Comparison of ENCODE assay signal across 20 cellular contexts in genomic region chr2:42029639-42030195, GRCh38. TPM values are rescaled to one million over a fixed set of nuclear protein-coding genes. Genes with fewer than 3 reads are reported as not detected.
DNase-seq lines count a peak whose midpoint lies in the region; ATAC-seq and TF ChIP-seq lines count a peak whose summit lies in the region.
"Had no signal": no experiment of that assay in that cellular context is flagged by ENCODE, and none has a peak within 500 bp of the region (broad histone marks: within the 10 kb centered on the region; RNA-seq: fewer than 3 reads in every experiment).

No MANE protein-coding gene starts in this region.

- H4K5ac ChIP-seq in H9 (ENCODE audit: insufficient read length, low read depth, low read length) = no peak overlapping the region

- no peak overlapping the region for H3K4me2 ChIP-seq in H9 (ENCODE audit: insufficient read depth, insufficient read length, low read length)
- H3K4me2 ChIP-seq: KMS-11 had no signal

- H3K36me3 Mint-ChIP-seq in H9 (ENCODE audit: insufficient read depth in 1 of 3, low read depth in 3 of 3) (peaks cover 5 to 8% (median 6%) of the 10 kb centered on the region in 3 experiments; a peak in 6 of 7 replicates), osteocyte (ENCODE audit: unreplicated experiment) (no peaks in the 10 kb centered on the region)
- H3K36me3 Mint-ChIP-seq: natural killer cell; stimulated activated memory B cell treated with anti-CD40 and anti-IgM and Interleukin-4, amounts not matched to agents 10 μg/mL and 1 μg/mL and 100 μg/mL, for 72 hours had no signal

- H2BK15ac ChIP-seq in H9 (ENCODE audit: low read depth, low read length) = no peak overlapping the region

- H3K9me3 ChIP-seq in H9 (ENCODE audit: control insufficient read depth, low read depth, low read length) = no peaks in the 10 kb centered on the region
- H3K9me3 ChIP-seq in iPS-20b (ENCODE audit: insufficient read depth, low read depth, low read length) = no peaks in the 10 kb centered on the region
- H3K9me3 ChIP-seq: colonic mucosa, lower lobe of right lung, transverse colon had no signal

- H3K4ac ChIP-seq in H9 (ENCODE audit: low read depth, low read length) = no peak overlapping the region

- H3K27ac ChIP-seq in H9 (ENCODE audit: insufficient read length, low read depth, low read length) (no peak overlapping the region), iPS-20b (ENCODE audit: low read length) (no peak overlapping the region), temporal lobe (ENCODE audit: low read depth, low read length) (peak overlapping the region; percentile 11)
- H3K27ac ChIP-seq: colonic mucosa, KMS-11, lower lobe of right lung, transverse colon had no signal

- peak overlapping the region; percentile 59 for H3K18ac ChIP-seq in H9 (ENCODE audit: insufficient read length, low read depth, low read length)

- H3K4me3 Mint-ChIP-seq in H9 = no peak overlapping the region
- H3K4me3 Mint-ChIP-seq in osteocyte (ENCODE audit: unreplicated experiment) = no peak overlapping the region
- H3K4me3 Mint-ChIP-seq: activated CD4-positive, alpha-beta T cell treated with anti-CD3 and anti-CD28 coated beads, Interleukin-2, amount 10 ng/mL, durations not matched to agents 7 days and 5 days; natural killer cell; stimulated activated memory B cell treated with anti-CD40 and anti-IgM and Interleukin-4, amounts not matched to agents 10 μg/mL and 1 μg/mL and 100 μg/mL, for 72 hours had no signal

- no CpG with 5 or more reads among the region's 4 CpGs for WGBS in H9 (ENCODE audit: extremely low coverage, insufficient read length, low lambda C conversion rate)

- no peaks in the 10 kb centered on the region for H4K20me1 ChIP-seq in H9 (ENCODE audit: control insufficient read depth, insufficient read depth, insufficient read length)

- H3K27me3 ChIP-seq in H9 (ENCODE audit: insufficient read depth, low read length) = peaks cover 2% of the 10 kb centered on the region; the same call in 1 of the 2 replicates
- H3K27me3 ChIP-seq in iPS-20b (ENCODE audit: insufficient read depth, low read length) = peaks cover 22% of the 10 kb centered on the region
- H3K27me3 ChIP-seq: colonic mucosa, transverse colon had no signal

- H2BK5ac ChIP-seq in H9 (ENCODE audit: insufficient read length, low read length) = no peak overlapping the region

- H2BK120ac ChIP-seq in H9 (ENCODE audit: low read depth, low read length, poor library complexity, severe bottlenecking) = no peak overlapping the region

- no peaks in the 10 kb centered on the region for H3K79me2 ChIP-seq in H9 (ENCODE audit: insufficient read depth, low read length)

- DNase-seq in H9 (no peak), MV-4-11 (lab: John Stamatoyannopoulos, UW) (peak; percentile 13), NCI-H1436 treated with DMSO at 0.1 percent for 48 hours (lab: John Stamatoyannopoulos, UW) (no peak), osteocyte (ENCODE audit: extremely low spot score, unreplicated experiment) (no peak)
- DNase-seq: activated CD4-positive, alpha-beta T cell treated with anti-CD3 and anti-CD28 coated beads, Interleukin-2, amount 10 ng/mL, durations not matched to agents 7 days and 5 days; activated naive CD4-positive, alpha-beta T cell treated with Interleukin-2 at 50 U/mL for 16 hours; activated T-cell treated with anti-CD3 and anti-CD28 coated beads for 4 hours; colonic mucosa; lower lobe of right lung; natural killer cell; NCI-H1105 treated with DMSO at 0.1 percent for 48 hours; NCI-H748 treated with DMSO at 0.1 percent for 48 hours; stimulated activated CD4-positive, alpha-beta T cell treated with anti-CD3 and anti-CD28 coated beads, Interleukin-12 subunit alpha, Interleukin-12 subunit beta, amount 100 ng/mL, for 4 hours; transverse colon had no signal

- H4K8ac ChIP-seq in H9 (replicated peaks; ENCODE audit: insufficient read length, low read depth, low read length) = no peak overlapping the region

- H3K23me2 ChIP-seq in H9 (ENCODE audit: insufficient read length, low read depth, low read length, poor library complexity, severe bottlenecking) = no peaks in the 10 kb centered on the region

- no peak overlapping the region for H2BK12ac ChIP-seq in H9 (ENCODE audit: insufficient read length, low read depth, low read length)

- H3K9ac ChIP-seq in H9 (ENCODE audit: extremely low read depth, insufficient read length, low read length) = no peak overlapping the region
- H3K9ac ChIP-seq in iPS-20b (ENCODE audit: low read depth, low read length) = 0 out of 2 replicates have a peak overlapping the region, but pooled peaks have one; percentile 2
- H3K9ac ChIP-seq: KMS-11 had no signal

- H3K9me3 Mint-ChIP-seq in H9 (peaks cover 3 to 6% of the 10 kb centered on the region in 2 experiments; a peak in 4 of 5 replicates), osteocyte (ENCODE audit: unreplicated experiment) (no peaks in the 10 kb centered on the region)
- H3K9me3 Mint-ChIP-seq: activated CD4-positive, alpha-beta T cell treated with anti-CD3 and anti-CD28 coated beads, Interleukin-2, amount 10 ng/mL, durations not matched to agents 7 days and 5 days; natural killer cell had no signal

- H3K27ac Mint-ChIP-seq in H9 (peak overlapping the region; percentile 92 to 97 (median 95); a peak in 6 of 7 replicates), osteocyte (ENCODE audit: unreplicated experiment) (no peak overlapping the region)
- H3K27ac Mint-ChIP-seq: activated CD4-positive, alpha-beta T cell treated with anti-CD3 and anti-CD28 coated beads, Interleukin-2, amount 10 ng/mL, durations not matched to agents 7 days and 5 days; natural killer cell; stimulated activated memory B cell treated with anti-CD40 and anti-IgM and Interleukin-4, amounts not matched to agents 10 μg/mL and 1 μg/mL and 100 μg/mL, for 72 hours had no signal

- no peak overlapping the region for H3K4me3 ChIP-seq in iPS-20b (ENCODE audit: low read length)
- H3K4me3 ChIP-seq: colonic mucosa, lower lobe of right lung, transverse colon had no signal

- H3K56ac ChIP-seq in H9 (ENCODE audit: insufficient read length, low read depth, low read length) = no peak overlapping the region

- no peak overlapping the region for H2AK5ac ChIP-seq in H9 (ENCODE audit: insufficient read length, low read length)

- H3T11ph ChIP-seq in H9 (ENCODE audit: low read length) = no peak overlapping the region

- no peak overlapping the region for H3K14ac ChIP-seq in H9 (ENCODE audit: insufficient read depth, low read length)

- H3K4me1 ChIP-seq in H9 (ENCODE audit: insufficient read depth, low read length) (peaks cover 25% of the 10 kb centered on the region; the same call in 1 of the 2 replicates), iPS-20b (ENCODE audit: insufficient read depth, low read length) (peaks cover 39% of the 10 kb centered on the region)
- H3K4me1 ChIP-seq: colonic mucosa, lower lobe of right lung, transverse colon had no signal

- no peaks in the 10 kb centered on the region for H3K79me1 ChIP-seq in H9 (ENCODE audit: insufficient read depth, low read depth, low read length, poor library complexity, severe bottlenecking)

- TF ChIP-seq CTCF in H9 (conservative IDR thresholded peaks at IDR 0.05) (no peak), osteocyte (IDR thresholded peaks at IDR 0.05) (no peak)

- H3K4me1 Mint-ChIP-seq in H9 (peaks cover 65 to 67% of the 10 kb centered on the region in 2 experiments), osteocyte (ENCODE audit: unreplicated experiment) (peaks cover 45% of the 10 kb centered on the region)
- H3K4me1 Mint-ChIP-seq: activated CD4-positive, alpha-beta T cell treated with anti-CD3 and anti-CD28 coated beads, Interleukin-2, amount 10 ng/mL, durations not matched to agents 7 days and 5 days had no signal

- H3K27me3 Mint-ChIP-seq in H9 (ENCODE audit: low read depth) (peaks cover 24% of the 10 kb centered on the region), osteocyte (ENCODE audit: unreplicated experiment) (no peaks in the 10 kb centered on the region)

- H2BK20ac ChIP-seq in H9 (ENCODE audit: low read depth, low read length, poor library complexity, severe bottlenecking) = no peak overlapping the region

- no peak overlapping the region for H4K91ac ChIP-seq in H9 (ENCODE audit: insufficient read length, low read depth, low read length)

- H3K23ac ChIP-seq in H9 (ENCODE audit: insufficient read length, low read depth, low read length) = no peak overlapping the region

- ATAC-seq in GM19467 (IDR thresholded peaks at IDR 0.05; ENCODE audit: unreplicated experiment) (no peak), GM21723 (IDR thresholded peaks at IDR 0.05; ENCODE audit: unreplicated experiment) (no peak)
- ATAC-seq: lower lobe of right lung; natural killer cell; stimulated activated memory B cell treated with anti-CD40 and anti-IgM and Interleukin-4, amounts not matched to agents 10 μg/mL and 1 μg/mL and 100 μg/mL, for 72 hours had no signal

- H2AFZ ChIP-seq in H9 (ENCODE audit: low read length) = no peak overlapping the region

- H3K36me3 ChIP-seq in iPS-20b (ENCODE audit: insufficient read depth, low read depth, low read length) = no peaks in the 10 kb centered on the region
- H3K36me3 ChIP-seq: colonic mucosa, lower lobe of right lung, transverse colon had no signal

RNA-seq across cellular contexts. Expression of gene PKDCC, which starts 18.1 kb away (rescaled TPM):
- total RNA-seq in H9 (2021) = 134 and 135 TPM in 2 replicates
- 9.6 TPM for total RNA-seq in temporal lobe
- 37.1 and 42.2 TPM in 2 replicates for total RNA-seq in osteocyte
- total RNA-seq: activated CD4-positive, alpha-beta T cell treated with anti-CD3 and anti-CD28 coated beads, Interleukin-2, amount 10 ng/mL, durations not matched to agents 7 days and 5 days had no signal
